18 cellular contexts compared by ENCODE assay signal in genomic region chr6:142941018-142941417, GRCh38. TPM values are rescaled to one million over a fixed set of nuclear protein-coding genes. Genes with fewer than 3 reads are reported as not detected.
DNase-seq lines count a peak whose midpoint lies in the region; ATAC-seq and TF ChIP-seq lines count a peak whose summit lies in the region.
"Had no signal": no experiment of that assay in that cellular context is flagged by ENCODE, and none has a peak within 500 bp of the region (broad histone marks: within the 10 kb centered on the region; RNA-seq: fewer than 3 reads in every experiment).

No MANE protein-coding gene starts in this region.

- no peak for DNase-seq in CD8-positive, alpha-beta T cell
- no peak for DNase-seq in activated T-helper 1 cell treated with anti-CD3 and anti-CD28 coated beads, Interleukin-12 subunit alpha, Interleukin-12 subunit beta, Interleukin-2, Interleukin-4 antibody, amounts not matched to agents 30 ng/mL and 10 ng/mL and 1 ng/mL, durations not matched to agents 14 hours and 24 hours and 36 hours (ENCODE audit: low spot score)
- DNase-seq in immature natural killer cell (no peak), mesenchymal stem cell (no peak), GM10248 (ENCODE audit: extremely low spot score) (no peak), WERI-Rb-1 (no peak), ecto neural progenitor cell (ENCODE audit: low spot score) (no peak)
- DNase-seq: activated CD4-positive, alpha-beta T cell treated with anti-CD3 and anti-CD28 coated beads, Interleukin-2, amount 50 U/mL, for 4 hours; DMS79; left ventricle myocardium inferior; NCI-H1930; NCI-H510A treated with DMSO at 0.1 percent for 48 hours; posterior cingulate gyrus; T1000; trophoblast cell had no signal

- peaks cover 0 to 6% (median 0%) of the 10 kb centered on the region in 11 experiments; a peak in 3 of 22 replicates for H3K36me3 ChIP-seq in BLaER1 treated with 17β-estradiol and CSF1 and Interleukin-3, amounts not matched to agents 10 nM and 100 nM
- H3K36me3 ChIP-seq in CD8-positive, alpha-beta T cell (ENCODE audit: insufficient read depth, low read length), result no peaks in the 10 kb centered on the region
- peaks cover 0 to 3% of the 10 kb centered on the region in 2 experiments for H3K36me3 ChIP-seq in mesenchymal stem cell (ENCODE audit: control insufficient read depth in 1 of 2, insufficient read depth in 2 of 2, low read depth in 1 of 2, low read length in 2 of 2)
- no peaks in the 10 kb centered on the region for H3K36me3 ChIP-seq in WERI-Rb-1
- H3K36me3 ChIP-seq: cardiac muscle cell, HAP-1, left ventricle myocardium inferior had no signal

- no peak overlapping the region for H3K18ac ChIP-seq in mesenchymal stem cell (ENCODE audit: low read depth in 1 of 2, low read length in 2 of 2)

- H3K79me1 ChIP-seq in mesenchymal stem cell (replicated peaks; ENCODE audit: low read length, poor library complexity, severe bottlenecking), result peaks cover 19% of the 10 kb centered on the region

- peak overlapping the region; percentile 57 for H3K4me3 Mint-ChIP-seq in CD8-positive, alpha-beta T cell
- peak overlapping the region; percentile 96 for H3K4me3 Mint-ChIP-seq in activated T-helper 1 cell treated with anti-CD3 and anti-CD28 coated beads, Interleukin-12 subunit alpha, Interleukin-12 subunit beta, Interleukin-2, Interleukin-4 antibody, amounts not matched to agents 30 ng/mL and 10 ng/mL and 1 ng/mL, durations not matched to agents 14 hours and 24 hours and 36 hours
- H3K4me3 Mint-ChIP-seq in immature natural killer cell, result no peak overlapping the region

- CTCF ChIA-PET in CD8-positive, alpha-beta T cell (lab: Charles Lee), result interaction anchor here (1.2 to 3.4 kb wide), 2 partner anchors 13 to 155 kb away, joined by 3 to 15 read pairs; no protein-coding TSS in a partner anchor
- CTCF ChIA-PET in GM10248 (lab: Yijun Ruan, JAX), result interaction anchor here (1.3 to 1.6 kb wide), 2 partner anchors 14 to 28 kb away, joined by 3 to 4 read pairs; no protein-coding TSS in a partner anchor

- H4K8ac ChIP-seq in mesenchymal stem cell (ENCODE audit: low read length), result no peak overlapping the region

- peaks cover 0 to 30% (median 0%) of the 10 kb centered on the region in 11 experiments; a peak in 5 of 22 replicates for H4K20me1 ChIP-seq in BLaER1 treated with 17β-estradiol and CSF1 and Interleukin-3, amounts not matched to agents 10 nM and 100 nM

- no peak overlapping the region for H3K4ac ChIP-seq in mesenchymal stem cell (ENCODE audit: low read depth in 1 of 2, low read length in 2 of 2)

- no peak overlapping the region for H3K23ac ChIP-seq in mesenchymal stem cell (ENCODE audit: low read length in 2 of 2)

- H2BK120ac ChIP-seq in mesenchymal stem cell (ENCODE audit: low read depth, low read length), result no peak overlapping the region

- H2AFZ ChIP-seq in mesenchymal stem cell (ENCODE audit: low read depth, low read length), result no peak overlapping the region

- no peak overlapping the region for H2AK5ac ChIP-seq in mesenchymal stem cell (ENCODE audit: low read length, severe bottlenecking)

- peak overlapping the region; percentile 100 for H3K27ac Mint-ChIP-seq in CD8-positive, alpha-beta T cell
- H3K27ac Mint-ChIP-seq in activated T-helper 1 cell treated with anti-CD3 and anti-CD28 coated beads, Interleukin-12 subunit alpha, Interleukin-12 subunit beta, Interleukin-2, Interleukin-4 antibody, amounts not matched to agents 30 ng/mL and 10 ng/mL and 1 ng/mL, durations not matched to agents 14 hours and 24 hours and 36 hours, result peak overlapping the region; percentile 67
- peak overlapping the region in 4 of 6 donors; percentile 35 to 98 (median 50) for H3K27ac Mint-ChIP-seq in immature natural killer cell

- no peak overlapping the region for H3K9ac ChIP-seq in BLaER1 treated with 17β-estradiol and CSF1 and Interleukin-3, amounts not matched to agents 10 nM and 100 nM
- no peak overlapping the region for H3K9ac ChIP-seq in mesenchymal stem cell (ENCODE audit: low read length)

- WGBS in mesenchymal stem cell, result 81% methylated on average over 7 of the region's 7 CpGs

- peaks cover 75% of the 10 kb centered on the region for H3K4me1 Mint-ChIP-seq in CD8-positive, alpha-beta T cell (ENCODE audit: low read depth)
- H3K4me1 Mint-ChIP-seq in activated T-helper 1 cell treated with anti-CD3 and anti-CD28 coated beads, Interleukin-12 subunit alpha, Interleukin-12 subunit beta, Interleukin-2, Interleukin-4 antibody, amounts not matched to agents 30 ng/mL and 10 ng/mL and 1 ng/mL, durations not matched to agents 14 hours and 24 hours and 36 hours (ENCODE audit: low read depth), result peaks cover 74% of the 10 kb centered on the region
- peaks cover 38 to 74% of the 10 kb centered on the region in 2 donors for H3K4me1 Mint-ChIP-seq in immature natural killer cell

- peaks cover 42 to 78% (median 67%) of the 10 kb centered on the region in 10 experiments for H3K4me1 ChIP-seq in BLaER1 treated with 17β-estradiol and CSF1 and Interleukin-3, amounts not matched to agents 10 nM and 100 nM
- peaks cover 77% of the 10 kb centered on the region for H3K4me1 ChIP-seq in CD8-positive, alpha-beta T cell (ENCODE audit: insufficient read depth, low read length)
- peaks cover 1% of the 10 kb centered on the region for H3K4me1 ChIP-seq in mesenchymal stem cell (ENCODE audit: control insufficient read depth, insufficient read depth, low read depth, low read length)

- H3K4me3 ChIP-seq in BLaER1 treated with 17β-estradiol and CSF1 and Interleukin-3, amounts not matched to agents 10 nM and 100 nM, result no peak overlapping the region
- no peak overlapping the region for H3K4me3 ChIP-seq in CD8-positive, alpha-beta T cell (ENCODE audit: low read depth, low read length)
- H3K4me3 ChIP-seq in mesenchymal stem cell (ENCODE audit: insufficient read depth in 1 of 2, low read depth in 1 of 2, low read length in 2 of 2) (no peak overlapping the region), WERI-Rb-1 (ENCODE audit: low read depth, low read length) (no peak overlapping the region)
- H3K4me3 ChIP-seq: cardiac muscle cell, HAP-1, left ventricle myocardium inferior had no signal

- peak overlapping the region in 5 of 11 experiments; percentile 10 to 99 (median 97); a peak in 7 of 22 replicates for H3K27ac ChIP-seq in BLaER1 treated with 17β-estradiol and CSF1 and Interleukin-3, amounts not matched to agents 10 nM and 100 nM
- no peak overlapping the region for H3K27ac ChIP-seq in CD8-positive, alpha-beta T cell (ENCODE audit: low read depth, low read length)
- no peak overlapping the region for H3K27ac ChIP-seq in mesenchymal stem cell (ENCODE audit: low read length, poor library complexity, severe bottlenecking)
- no peak overlapping the region for H3K27ac ChIP-seq in WERI-Rb-1
- H3K27ac ChIP-seq: cardiac muscle cell, left ventricle myocardium inferior had no signal

- no peak for ATAC-seq in CD8-positive, alpha-beta T cell

- H4K91ac ChIP-seq in mesenchymal stem cell (ENCODE audit: low read length), result no peak overlapping the region

- no peaks in the 10 kb centered on the region for H3K27me3 ChIP-seq in BLaER1 treated with 17β-estradiol and CSF1 and Interleukin-3, amounts not matched to agents 10 nM and 100 nM
- H3K27me3 ChIP-seq in CD8-positive, alpha-beta T cell (ENCODE audit: insufficient read depth, low read length), result no peaks in the 10 kb centered on the region
- H3K27me3 ChIP-seq in mesenchymal stem cell (ENCODE audit: control insufficient read depth in 1 of 2, insufficient read depth in 1 of 2, low read length in 2 of 2) (no peaks in the 10 kb centered on the region), WERI-Rb-1 (ENCODE audit: insufficient read depth, low read depth, severe bottlenecking) (peaks cover 5% of the 10 kb centered on the region)
- H3K27me3 ChIP-seq: cardiac muscle cell had no signal

- H3K4me2 ChIP-seq in BLaER1 treated with 17β-estradiol and CSF1 and Interleukin-3, amounts not matched to agents 10 nM and 100 nM, result peak overlapping the region; percentile 12 to 95 (median 91); a peak in 16 of 22 replicates
- H3K4me2 ChIP-seq in mesenchymal stem cell (ENCODE audit: low read length, poor library complexity, severe bottlenecking), result no peak overlapping the region

- intact Hi-C loops in CD8-positive, alpha-beta T cell (cut with DNase I, micrococcal nuclease), result loop anchor here (2.0 to 10.0 kb wide), 3 partner anchors 390 to 1124 kb away; partner anchors contain the start of gene LTV1 (in 2 of the 2)
- intact Hi-C loops in activated T-helper 1 cell treated with anti-CD3 and anti-CD28 coated beads, Interleukin-12 subunit alpha, Interleukin-12 subunit beta, Interleukin-2, Interleukin-4 antibody, amounts not matched to agents 30 ng/mL and 10 ng/mL and 1 ng/mL, durations not matched to agents 14 hours and 24 hours and 36 hours (cut with micrococcal nuclease), result loop anchor here (5.0 to 10.0 kb wide), 6 partner anchors 169 to 1411 kb away; partner anchors contain the start of gene SF3B5

- peaks cover 0 to 11% (median 0%) of the 10 kb centered on the region in 11 experiments; a peak in 4 of 22 replicates for H3K9me3 ChIP-seq in BLaER1 treated with 17β-estradiol and CSF1 and Interleukin-3, amounts not matched to agents 10 nM and 100 nM (replicated peaks in 1 of 11)
- H3K9me3 ChIP-seq in CD8-positive, alpha-beta T cell (ENCODE audit: low read length), result no peaks in the 10 kb centered on the region
- H3K9me3 ChIP-seq in mesenchymal stem cell (ENCODE audit: control insufficient read depth, low read length) (no peaks in the 10 kb centered on the region), WERI-Rb-1 (ENCODE audit: severe bottlenecking) (no peaks in the 10 kb centered on the region)
- H3K9me3 ChIP-seq: HAP-1, left ventricle myocardium inferior had no signal

- no peak overlapping the region for H3K14ac ChIP-seq in mesenchymal stem cell (ENCODE audit: low read length in 2 of 2)

- no peak overlapping the region for H2BK5ac ChIP-seq in mesenchymal stem cell (ENCODE audit: low read depth, low read length, poor library complexity, severe bottlenecking)

- H3K27me3 Mint-ChIP-seq in CD8-positive, alpha-beta T cell (ENCODE audit: low read depth), result no peaks in the 10 kb centered on the region
- peaks cover 4% of the 10 kb centered on the region for H3K27me3 Mint-ChIP-seq in activated T-helper 1 cell treated with anti-CD3 and anti-CD28 coated beads, Interleukin-12 subunit alpha, Interleukin-12 subunit beta, Interleukin-2, Interleukin-4 antibody, amounts not matched to agents 30 ng/mL and 10 ng/mL and 1 ng/mL, durations not matched to agents 14 hours and 24 hours and 36 hours (ENCODE audit: insufficient read depth)
- H3K27me3 Mint-ChIP-seq in immature natural killer cell (ENCODE audit: low read depth in 3 of 3), result peaks cover 17 to 22% (median 20%) of the 10 kb centered on the region in 3 donors

- TF ChIP-seq CTCF in CD8-positive, alpha-beta T cell (IDR thresholded peaks at IDR 0.05), result no peak
- TF ChIP-seq CTCF in GM10248 (IDR thresholded peaks at IDR 0.05; ENCODE audit: control extremely low read depth, extremely low read depth, low read depth, missing control alignments) (no peak), WERI-Rb-1 (IDR thresholded peaks at IDR 0.05; ENCODE audit: low read depth, low read length) (no peak)

- H3K36me3 Mint-ChIP-seq in CD8-positive, alpha-beta T cell, result peaks cover 24% of the 10 kb centered on the region
- H3K36me3 Mint-ChIP-seq in activated T-helper 1 cell treated with anti-CD3 and anti-CD28 coated beads, Interleukin-12 subunit alpha, Interleukin-12 subunit beta, Interleukin-2, Interleukin-4 antibody, amounts not matched to agents 30 ng/mL and 10 ng/mL and 1 ng/mL, durations not matched to agents 14 hours and 24 hours and 36 hours (ENCODE audit: low read depth), result peaks cover 18% of the 10 kb centered on the region
- peaks cover 0 to 4% (median 0%) of the 10 kb centered on the region in 3 donors for H3K36me3 Mint-ChIP-seq in immature natural killer cell

- POLR2A ChIA-PET in CD8-positive, alpha-beta T cell (lab: Charles Lee), result interaction anchor here (0.7 to 1.3 kb wide), 2 partner anchors 14 to 509 kb away, joined by 3 to 4 read pairs; no protein-coding TSS in a partner anchor
- POLR2A ChIA-PET in GM10248 (lab: Yijun Ruan, JAX), result no interaction called here

- no peak overlapping the region for H2BK15ac ChIP-seq in mesenchymal stem cell (ENCODE audit: low read depth, poor library complexity, severe bottlenecking)

- no peak overlapping the region for H2BK12ac ChIP-seq in mesenchymal stem cell (ENCODE audit: low read length in 2 of 2)

- no peaks in the 10 kb centered on the region for H3K9me3 Mint-ChIP-seq in CD8-positive, alpha-beta T cell
- no peaks in the 10 kb centered on the region for H3K9me3 Mint-ChIP-seq in activated T-helper 1 cell treated with anti-CD3 and anti-CD28 coated beads, Interleukin-12 subunit alpha, Interleukin-12 subunit beta, Interleukin-2, Interleukin-4 antibody, amounts not matched to agents 30 ng/mL and 10 ng/mL and 1 ng/mL, durations not matched to agents 14 hours and 24 hours and 36 hours
- peaks cover 0 to 2% (median 0%) of the 10 kb centered on the region in 6 donors for H3K9me3 Mint-ChIP-seq in immature natural killer cell

RNA-seq across cellular contexts. Expression of gene HIVEP2, which starts 4.0 kb away (rescaled TPM):
- 10 to 100 TPM; 30.8 to 31.0 TPM for total RNA-seq in CD8-positive, alpha-beta T cell
- 33.9 and 38.4 TPM in 2 replicates for total RNA-seq in activated T-helper 1 cell treated with anti-CD3 and anti-CD28 coated beads, Interleukin-12 subunit alpha, Interleukin-12 subunit beta, Interleukin-2, Interleukin-4 antibody, amounts not matched to agents 30 ng/mL and 10 ng/mL and 1 ng/mL, durations not matched to agents 14 hours and 24 hours and 36 hours
- 1 to 10 TPM in 2 of 3 donors, under 1 TPM in 1; 0.13 to 4.6 (median 1.5) TPM for polyA plus RNA-seq in immature natural killer cell
- 8.5 TPM for polyA plus RNA-seq in mesenchymal stem cell (2013, experiment 1 of 2)
- 8.1 TPM for polyA plus RNA-seq in mesenchymal stem cell (2013, experiment 2 of 2)

Comparison
In these comparisons a context has a peak if more than half of its experiments do, and no peak if none do; other contexts are left out.
1. H3K4me3 Mint-ChIP-seq: peak in CD8-positive, alpha-beta T cell (single experiment) and activated T-helper 1 cell treated with anti-CD3 and anti-CD28 coated beads, Interleukin-12 subunit alpha, Interleukin-12 subunit beta, Interleukin-2, Interleukin-4 antibody, amounts not matched to agents 30 ng/mL and 10 ng/mL and 1 ng/mL, durations not matched to agents 14 hours and 24 hours and 36 hours (single experiment); none in immature natural killer cell (0 of 5).
2. Peak in every context shown above with its lines, with median percentiles within 50 percentile points of each other: H3K27ac Mint-ChIP-seq.